In genomic region chr13:32147193-32147592, GRCh38 we compare ENCODE assay signal across 16 cellular contexts.
DNase-seq lines count a peak whose midpoint lies in the region; ATAC-seq and TF ChIP-seq lines count a peak whose summit lies in the region.
"Had no signal": no experiment of that assay in that cellular context is flagged by ENCODE, and none has a peak within 500 bp of the region (broad histone marks: within the 10 kb centered on the region; RNA-seq: fewer than 3 reads in every experiment).

No MANE protein-coding gene starts in this region.

- H3K4me1 Mint-ChIP-seq in Caco-2 (ENCODE audit: low read depth, unreplicated experiment), result peaks cover 43% of the 10 kb centered on the region
- peaks cover 5% of the 10 kb centered on the region for H3K4me1 Mint-ChIP-seq in activated CD4-positive, alpha-beta memory T cell treated with anti-CD3 and anti-CD28 coated beads for 36 hours (ENCODE audit: low read depth)
- H3K4me1 Mint-ChIP-seq: B cell had no signal

- H3K27ac ChIP-seq in OCI-LY3 (ENCODE audit: low read length), result no peak overlapping the region
- peak overlapping the region in 3 of 4 donors; percentile 30 to 65 (median 58) for H3K27ac ChIP-seq in sigmoid colon
- peak overlapping the region; percentile 69 to 79 for H3K27ac ChIP-seq in uterus

- H3K36me3 ChIP-seq in Caco-2 (ENCODE audit: control insufficient read depth, insufficient read depth, low read length), result no peaks in the 10 kb centered on the region
- no peaks in the 10 kb centered on the region for H3K36me3 ChIP-seq in OCI-LY3 (replicated peaks; ENCODE audit: low read depth, low read length)
- no peaks in the 10 kb centered on the region for H3K36me3 ChIP-seq in sigmoid colon
- H3K36me3 ChIP-seq in uterus, result no peaks in the 10 kb centered on the region
- H3K36me3 ChIP-seq: HAP-1 had no signal

- no peaks in the 10 kb centered on the region for H3K79me2 ChIP-seq in OCI-LY3 (ENCODE audit: low read length)

- no peak for ATAC-seq in GM21786 (IDR thresholded peaks at IDR 0.05; ENCODE audit: unreplicated experiment)

- peaks cover 11% of the 10 kb centered on the region for H3K36me3 Mint-ChIP-seq in Caco-2 (ENCODE audit: insufficient read depth, unreplicated experiment)
- H3K36me3 Mint-ChIP-seq in activated CD4-positive, alpha-beta memory T cell treated with anti-CD3 and anti-CD28 coated beads for 36 hours, result no peaks in the 10 kb centered on the region

- H3K4me3 Mint-ChIP-seq in Caco-2 (ENCODE audit: unreplicated experiment), result no peak overlapping the region
- H3K4me3 Mint-ChIP-seq in activated CD4-positive, alpha-beta memory T cell treated with anti-CD3 and anti-CD28 coated beads for 36 hours, result no peak overlapping the region
- H3K4me3 Mint-ChIP-seq: B cell; CD4-positive, alpha-beta T cell; HFFc6 had no signal

- no peak overlapping the region for H3K4me2 ChIP-seq in OCI-LY3 (ENCODE audit: low read length)

- POLR2A ChIA-PET in Caco-2 (lab: Charles Lee), result no interaction called here
- POLR2A ChIA-PET in activated CD4-positive, alpha-beta memory T cell treated with anti-CD3 and anti-CD28 coated beads for 36 hours (lab: Charles Lee), result no interaction called here

- no peaks in the 10 kb centered on the region for H3K27me3 Mint-ChIP-seq in Caco-2 (ENCODE audit: insufficient read depth, unreplicated experiment)
- H3K27me3 Mint-ChIP-seq in activated CD4-positive, alpha-beta memory T cell treated with anti-CD3 and anti-CD28 coated beads for 36 hours, result no peaks in the 10 kb centered on the region
- H3K27me3 Mint-ChIP-seq: B cell; CD4-positive, alpha-beta T cell had no signal

- CTCF ChIA-PET in Caco-2 (lab: Charles Lee), result no interaction called here
- CTCF ChIA-PET in activated CD4-positive, alpha-beta memory T cell treated with anti-CD3 and anti-CD28 coated beads for 36 hours (lab: Charles Lee), result interaction anchor here (1.2 kb wide), 2 partner anchors 18 to 237 kb away, joined by 3 read pairs; no protein-coding TSS in a partner anchor

- peak overlapping the region; percentile 86 for H3K27ac Mint-ChIP-seq in Caco-2 (ENCODE audit: unreplicated experiment)
- no peak overlapping the region for H3K27ac Mint-ChIP-seq in activated CD4-positive, alpha-beta memory T cell treated with anti-CD3 and anti-CD28 coated beads for 36 hours
- H3K27ac Mint-ChIP-seq: B cell; CD4-positive, alpha-beta T cell; HFFc6 had no signal

- peaks cover 28% of the 10 kb centered on the region for H3K9me3 Mint-ChIP-seq in Caco-2 (ENCODE audit: unreplicated experiment)
- H3K9me3 Mint-ChIP-seq in activated CD4-positive, alpha-beta memory T cell treated with anti-CD3 and anti-CD28 coated beads for 36 hours, result no peaks in the 10 kb centered on the region
- H3K9me3 Mint-ChIP-seq: CD4-positive, alpha-beta T cell; HFFc6 had no signal

- H3K9ac ChIP-seq in OCI-LY3 (ENCODE audit: low read length), result no peak overlapping the region

- DNase-seq in Caco-2, result no peak
- no peak for DNase-seq in sigmoid colon
- DNase-seq in uterus, result no peak
- DNase-seq in DMS 273 treated with DMSO at 0.1 percent for 48 hours (lab: John Stamatoyannopoulos, UW), result no peak
- no peak for DNase-seq in activated CD4-positive, alpha-beta memory T cell treated with anti-CD3 and anti-CD28 coated beads for 36 hours
- DNase-seq: C1 segment of cervical spinal cord; CD4-positive, alpha-beta T cell; DMS153; DMS79 treated with DMSO at 0.1 percent for 48 hours; EL; HFFc6; IMR-90 had no signal

- no peaks in the 10 kb centered on the region for H4K20me1 ChIP-seq in OCI-LY3 (ENCODE audit: insufficient read depth, low read length)

- TF ChIP-seq POLR2A in sigmoid colon (IDR thresholded peaks at IDR 0.05), result no peak
- TF ChIP-seq POLR2A in uterus (IDR thresholded peaks at IDR 0.05), result no peak

- H3K9me3 ChIP-seq in Caco-2, result no peaks in the 10 kb centered on the region; the same call in 1 of the 2 replicates
- H3K9me3 ChIP-seq in OCI-LY3 (ENCODE audit: insufficient read depth, low read length), result no peaks in the 10 kb centered on the region
- no peaks in the 10 kb centered on the region for H3K9me3 ChIP-seq in sigmoid colon
- no peaks in the 10 kb centered on the region for H3K9me3 ChIP-seq in uterus
- H3K9me3 ChIP-seq: HAP-1 had no signal

- BruUV-seq in Caco-2 (replicated peaks; lab: Mats Ljungman, UMichigan), result no TSS peak

- no peaks in the 10 kb centered on the region; the same call in 1 of the 2 replicates for H3K27me3 ChIP-seq in Caco-2 (replicated peaks; ENCODE audit: control insufficient read depth, insufficient read depth, low read length)
- H3K27me3 ChIP-seq in OCI-LY3 (ENCODE audit: low read depth, low read length), result no peaks in the 10 kb centered on the region
- no peaks in the 10 kb centered on the region for H3K27me3 ChIP-seq in sigmoid colon
- no peaks in the 10 kb centered on the region for H3K27me3 ChIP-seq in uterus

- peaks cover 22% of the 10 kb centered on the region for H3K4me1 ChIP-seq in Caco-2
- H3K4me1 ChIP-seq in OCI-LY3 (ENCODE audit: low read length), result no peaks in the 10 kb centered on the region
- H3K4me1 ChIP-seq in sigmoid colon, result peaks cover 0 to 41% (median 36%) of the 10 kb centered on the region in 4 donors
- no peaks in the 10 kb centered on the region for H3K4me1 ChIP-seq in uterus

- 0 out of 2 replicates have a peak overlapping the region, but pooled peaks have one; percentile 11 for H2AFZ ChIP-seq in OCI-LY3 (ENCODE audit: low read depth, low read length)

- H3K4me3 ChIP-seq in Caco-2 (ENCODE audit: low read depth, low read length) (no peak overlapping the region), OCI-LY3 (ENCODE audit: low read length) (no peak overlapping the region), sigmoid colon (no peak overlapping the region), uterus (no peak overlapping the region)
- H3K4me3 ChIP-seq: HAP-1 had no signal

- intact Hi-C loops in Caco-2 (cut with micrococcal nuclease; ENCODE audit: unreplicated experiment) (no loop called here), sigmoid colon (cut with DNase I) (no loop called here), uterus (cut with DNase I; ENCODE audit: low total_unique reads) (no loop called here)
- intact Hi-C loops in activated CD4-positive, alpha-beta memory T cell treated with anti-CD3 and anti-CD28 coated beads for 36 hours (cut with micrococcal nuclease), result no loop called here

- 82 to 88% methylated on average over 2 of the region's 2 CpGs for WGBS in sigmoid colon, 2 donors

- no peak for TF ChIP-seq EP300 in sigmoid colon (IDR thresholded peaks at IDR 0.05)

- TF ChIP-seq CTCF in Caco-2 (IDR thresholded peaks at IDR 0.05; ENCODE audit: insufficient read depth in 1 of 2, low read depth in 1 of 2, low read length in 1 of 2, severe bottlenecking in 1 of 2, unreplicated experiment in 1 of 2) (no peak), OCI-LY3 (IDR thresholded peaks at IDR 0.05; ENCODE audit: low read depth, low read length) (no peak), sigmoid colon (IDR thresholded peaks at IDR 0.05) (no peak), uterus (IDR thresholded peaks at IDR 0.05) (no peak)
